In the genomic region with DNA sequence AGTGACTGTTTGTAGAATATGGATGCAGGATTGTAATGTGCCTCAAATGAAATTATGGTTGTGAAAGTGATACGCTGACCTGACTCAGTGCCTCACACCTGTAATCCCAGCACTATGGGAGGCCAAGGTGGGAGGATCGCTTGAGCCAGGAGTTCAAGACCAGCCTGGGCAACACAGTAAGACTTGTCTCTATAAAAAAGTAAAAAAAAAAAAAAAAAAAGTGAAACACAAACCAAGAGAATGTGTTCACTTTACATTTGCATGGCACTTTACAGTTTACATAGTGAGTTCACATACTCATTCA, we compare ENCODE assay signal across 13 cellular contexts. TPM values are rescaled to one million over a fixed set of nuclear protein-coding genes. Genes with fewer than 3 reads are reported as not detected.
DNase-seq lines count a peak whose midpoint lies in the region; ATAC-seq, FAIRE-seq and TF ChIP-seq lines count a peak whose summit lies in the region.
"Had no signal": no experiment of that assay in that cellular context is flagged by ENCODE, and none has a peak within 500 bp of the region (broad histone marks: within the 10 kb centered on the region; RNA-seq: fewer than 3 reads in every experiment).

No MANE protein-coding gene starts in this region.

- peak overlapping the region; percentile 95 for H3K9ac ChIP-seq in HCT116 (ENCODE audit: low read length)

- H4K20me1 ChIP-seq in HCT116 (ENCODE audit: insufficient read depth) = no peaks in the 10 kb centered on the region

- WGBS in A549 (ENCODE audit: missing lambda C conversion rate) = 63% methylated on average over 2 of the region's 2 CpGs
- no CpG with 5 or more reads among the region's 2 CpGs for WGBS in mesodermal cell (ENCODE audit: insufficient coverage in 2 of 2), 2 experiments

- peaks cover 84% of the 10 kb centered on the region for H3K4me1 ChIP-seq in A549
- H3K4me1 ChIP-seq in HCT116 (ENCODE audit: control insufficient read depth in 1 of 2, insufficient read depth in 2 of 2, low read length in 2 of 2) = peaks cover 48 to 85% of the 10 kb centered on the region in 2 experiments
- peaks cover 54% of the 10 kb centered on the region for H3K4me1 ChIP-seq in mesodermal cell (ENCODE audit: control insufficient read depth, insufficient read depth, low read length, poor library complexity, severe bottlenecking)

- H3K27ac ChIP-seq in A549 = peak overlapping the region; percentile 99
- H3K27ac ChIP-seq in HCT116 (ENCODE audit: low read depth, low read length) = peak overlapping the region; percentile 96
- H3K27ac ChIP-seq in mesodermal cell (ENCODE audit: low read depth, low read length, severe bottlenecking) = peak overlapping the region; percentile 87
- H3K27ac ChIP-seq: WERI-Rb-1 had no signal

- peak overlapping the region; percentile 88 for H3K27ac Mint-ChIP-seq in MCF 10A (ENCODE audit: low read depth, unreplicated experiment)

- H3K27me3 ChIP-seq in HCT116 (ENCODE audit: insufficient read depth, low read length) = no peaks in the 10 kb centered on the region

- ATAC-seq in A549 = no peak
- ATAC-seq in HCT116 = no peak
- ATAC-seq in HG02970 (IDR thresholded peaks at IDR 0.05; ENCODE audit: low FRiP score, unreplicated experiment) = no peak
- ATAC-seq: left cardiac atrium had no signal

- H3K27me3 Mint-ChIP-seq in MCF 10A (ENCODE audit: insufficient read depth, unreplicated experiment) = no peaks in the 10 kb centered on the region

- TF ChIP-seq CTCF in A549 (IDR thresholded peaks at IDR 0.05) (no peak), HCT116 (IDR thresholded peaks at IDR 0.05 in 2 of 3, conservative IDR thresholded peaks at IDR 0.05 in 1 of 3; ENCODE audit: borderline replicate concordance in 1 of 3, insufficient read depth in 1 of 3, low read depth in 2 of 3, low read length in 2 of 3) (no peak), MCF 10A (IDR thresholded peaks at IDR 0.05; ENCODE audit: unreplicated experiment) (no peak)

- POLR2A ChIA-PET in A549 (lab: Yijun Ruan, JAX) (no interaction called here), HCT116 (lab: Charles Lee) (no interaction called here), MCF 10A (lab: Yijun Ruan, JAX) (interaction anchor here (0.6 to 5.2 kb wide), 13 partner anchors 9 to 898 kb away, joined by 3 to 105 read pairs (median 25); a partner anchor contains a TSS)

- no peak for TF ChIP-seq EP300 in A549 (IDR thresholded peaks at IDR 0.05)

- BruUV-seq in HCT116 (replicated peaks; lab: Mats Ljungman, UMichigan) (no TSS peak), MCF 10A (replicated peaks; lab: Mats Ljungman, UMichigan) (no TSS peak)

- peak overlapping the region; percentile 88 for H3K4me2 ChIP-seq in A549
- peak overlapping the region; percentile 83 for H3K4me2 ChIP-seq in HCT116 (ENCODE audit: low read length)

- peaks cover 54% of the 10 kb centered on the region for H3K4me1 Mint-ChIP-seq in MCF 10A (ENCODE audit: insufficient read depth, unreplicated experiment)

- DNase-seq in A549 (ENCODE audit: low read depth in 1 of 2, low spot score in 1 of 2) (no peak), HCT116 (ENCODE audit: low read depth, low spot score) (no peak), MCF 10A (ENCODE audit: unreplicated experiment) (no peak), NAMALWA (ENCODE audit: low spot score) (no peak), frontal cortex (ENCODE audit: low spot score in 2 of 2) (no peak)
- no peak for DNase-seq in activated CD8-positive, alpha-beta memory T cell treated with anti-CD3 and anti-CD28 coated beads for 24 hours
- DNase-seq: cerebellar nuclear complex, DMS153, left cardiac atrium, NCI-H748 treated with DMSO at 0.1 percent for 48 hours, WERI-Rb-1 had no signal

- intact Hi-C loops in HCT116 (cut with micrococcal nuclease) = loop anchor here (2.0 kb wide), 1 partner anchor 34 kb away; no protein-coding TSS in a partner anchor
- intact Hi-C loops in MCF 10A (cut with micrococcal nuclease) = no loop called here

- H3K4me3 ChIP-seq in A549 (peak overlapping the region; percentile 88; the same call in 2 of the 3 replicates), HCT116 (replicated peaks in 1 of 2; ENCODE audit: low read depth in 1 of 2, low read length in 2 of 2) (peak overlapping the region in 1 of 2 experiments; percentile 81; a peak in 3 of 4 replicates), mesodermal cell (ENCODE audit: extremely low read depth, insufficient read depth, low read length, poor library complexity, severe bottlenecking) (peak overlapping the region; percentile 79)

- peak overlapping the region; percentile 77 for H3K4me3 Mint-ChIP-seq in MCF 10A (ENCODE audit: unreplicated experiment)

- H3K9me3 Mint-ChIP-seq in MCF 10A (ENCODE audit: unreplicated experiment) = no peaks in the 10 kb centered on the region

- TF ChIP-seq RAD21 in A549 (conservative IDR thresholded peaks at IDR 0.05 in 1 of 2, IDR thresholded peaks at IDR 0.05 in 1 of 2) (no peak), HCT116 (IDR thresholded peaks at IDR 0.05; ENCODE audit: low read depth) (no peak)

- RAD21 ChIA-PET in HCT116 (lab: Charles Lee; ENCODE audit: low non-redundant PET in 1 of 2, low total read pairs in 2 of 2, uncharacterized antibody in 2 of 2, unreplicated experiment in 2 of 2) = no interaction called here

- peaks cover 3 to 31% of the 10 kb centered on the region in 2 experiments for H3K36me3 ChIP-seq in HCT116 (ENCODE audit: control insufficient read depth in 1 of 2, insufficient read depth in 2 of 2, low read length in 2 of 2)
- peaks cover 49% of the 10 kb centered on the region for H3K36me3 ChIP-seq in mesodermal cell (ENCODE audit: control insufficient read depth, insufficient read depth, low read length)
- H3K36me3 ChIP-seq: WERI-Rb-1 had no signal

- CTCF ChIA-PET in A549 (lab: Yijun Ruan, JAX) (no interaction called here), HCT116 (lab: Charles Lee) (no interaction called here), MCF 10A (lab: Yijun Ruan, JAX) (interaction anchor here (4.9 kb wide), 1 partner anchor 36 kb away, joined by 64 read pairs; no protein-coding TSS in a partner anchor)

- H3K9me3 ChIP-seq in A549 (no peaks in the 10 kb centered on the region), HCT116 (ENCODE audit: control insufficient read depth in 1 of 2, insufficient read depth in 1 of 2, low read depth in 1 of 2, low read length in 2 of 2) (no peaks in the 10 kb centered on the region), mesodermal cell (ENCODE audit: control insufficient read depth, low read length) (no peaks in the 10 kb centered on the region)

- peaks cover 76% of the 10 kb centered on the region for H3K79me2 ChIP-seq in HCT116 (ENCODE audit: insufficient read depth, low read length)

- H2AFZ ChIP-seq in HCT116 (ENCODE audit: low read depth, low read length, poor library complexity, severe bottlenecking) = no peak overlapping the region

- TF ChIP-seq POLR2A in A549 (IDR thresholded peaks at IDR 0.05; ENCODE audit: low read length) (no peak), HCT116 (IDR thresholded peaks at IDR 0.05; ENCODE audit: borderline replicate concordance, extremely low read depth, insufficient read depth, insufficient read length) (no peak)

- FAIRE-seq in A549 (lab: Jason Lieb, UNC) (no peak), frontal cortex (lab: Jason Lieb, UNC) (no peak)

- H3K36me3 Mint-ChIP-seq in MCF 10A (ENCODE audit: insufficient read depth, unreplicated experiment) = peaks cover 41% of the 10 kb centered on the region

- no peaks in the 10 kb centered on the region for H3K9me2 ChIP-seq in HCT116 (ENCODE audit: insufficient read depth)

TF ChIP-seq in A549, 52 proteins besides CTCF, POLR2A, EP300 and RAD21 (continues in another document):
- TF ChIP-seq CHD4 (IDR thresholded peaks at IDR 0.05; ENCODE audit: borderline replicate concordance) = no peak
- TF ChIP-seq, protein P1, sequence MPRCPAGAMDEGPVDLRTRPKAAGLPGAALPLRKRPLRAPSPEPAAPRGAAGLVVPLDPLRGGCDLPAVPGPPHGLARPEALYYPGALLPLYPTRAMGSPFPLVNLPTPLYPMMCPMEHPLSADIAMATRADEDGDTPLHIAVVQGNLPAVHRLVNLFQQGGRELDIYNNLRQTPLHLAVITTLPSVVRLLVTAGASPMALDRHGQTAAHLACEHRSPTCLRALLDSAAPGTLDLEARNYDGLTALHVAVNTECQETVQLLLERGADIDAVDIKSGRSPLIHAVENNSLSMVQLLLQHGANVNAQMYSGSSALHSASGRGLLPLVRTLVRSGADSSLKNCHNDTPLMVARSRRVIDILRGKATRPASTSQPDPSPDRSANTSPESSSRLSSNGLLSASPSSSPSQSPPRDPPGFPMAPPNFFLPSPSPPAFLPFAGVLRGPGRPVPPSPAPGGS (IDR thresholded peaks at IDR 0.05) = no peak

TF ChIP-seq in HCT116, 20 proteins besides CTCF, POLR2A, EP300 and RAD21:
- no peak for TF ChIP-seq SIN3A (IDR thresholded peaks at IDR 0.05; ENCODE audit: low read depth)
- no peak for TF ChIP-seq CEBPB (IDR thresholded peaks at IDR 0.05; ENCODE audit: low read depth)

RNA-seq across cellular contexts. Expression of a gene that starts 2.0 kb away (rescaled TPM):
- polyA plus RNA-seq in A549 (2011; rRNA removed) = 199 and 217 TPM in 2 replicates
- polyA plus RNA-seq in A549 (2012; cell fraction: cytosol; rRNA removed) = 132 and 138 TPM in 2 replicates
- 115 and 134 TPM in 2 replicates for polyA plus RNA-seq in A549 (2012; cell fraction: nucleus; rRNA removed)
- polyA plus RNA-seq in A549 (2017; fragmentation: RNase III; extraction: RNeasy Plus Mini Kit Qiagen cat#74134 plus additional on column Dnase treatment) = 285 to 327 TPM (median 300 TPM) in 3 replicates
- polyA minus RNA-seq in A549 (2011; rRNA and poly(A)+ RNA removed) = 153 and 163 TPM in 2 replicates
- 173 TPM for total RNA-seq in HCT116 (2021; ENCODE audit: unreplicated experiment)
- polyA plus RNA-seq in HCT116 (2012) = 180 and 187 TPM in 2 replicates
- 513 and 622 TPM in 2 replicates for total RNA-seq in MCF 10A (2022)
- 244 TPM for polyA plus RNA-seq in mesodermal cell (2013, experiment 1 of 2)
- polyA plus RNA-seq in mesodermal cell (2013, experiment 2 of 2) = 240 TPM
- 36.7 TPM for total RNA-seq in frontal cortex

RNA-seq across cellular contexts. Expression of a gene that starts 48.9 kb away (rescaled TPM):
- polyA plus RNA-seq in A549 (2011; rRNA removed) (1.5 and 2.4 TPM in 2 replicates), A549 (2017; fragmentation: RNase III; extraction: RNeasy Plus Mini Kit Qiagen cat#74134 plus additional on column Dnase treatment) (0.20 to 0.51 TPM (median 0.39 TPM) in 3 replicates)
- 0.13 and 0.25 TPM in 2 replicates for polyA plus RNA-seq in A549 (2012; cell fraction: cytosol; rRNA removed)
- 1.5 and 2.3 TPM in 2 replicates for polyA plus RNA-seq in A549 (2012; cell fraction: nucleus; rRNA removed)
- 0.87 and 1.5 TPM in 2 replicates for polyA minus RNA-seq in A549 (2011; rRNA and poly(A)+ RNA removed)
- total RNA-seq in HCT116 (2021; ENCODE audit: unreplicated experiment) (0.54 TPM), MCF 10A (2022) (1.0 and 5.7 TPM in 2 replicates), frontal cortex (not detected)
- 0.17 and 0.25 TPM in 2 replicates for polyA plus RNA-seq in HCT116 (2012)
- polyA plus RNA-seq in mesodermal cell (2013, experiment 1 of 2) = not detected
- polyA plus RNA-seq in mesodermal cell (2013, experiment 2 of 2) = not detected
